Comparison of ENCODE assay signal across 1 cellular context in genomic region chr10:118407742-118408141, GRCh38.
TF ChIP-seq lines count a peak whose summit lies in the region.

No MANE protein-coding gene starts in this region.

TF ChIP-seq in GM23338, 12 proteins besides CTCF, POLR2A, EP300 and RAD21 (continued from another document):
- TF ChIP-seq ZNF462 (CRISPR knock-in tag; IDR thresholded peaks at IDR 0.05) (no peak), ZNF331 (CRISPR knock-in tag; IDR thresholded peaks at IDR 0.05; ENCODE audit: low read depth) (no peak), NANOG (IDR thresholded peaks at IDR 0.05; ENCODE audit: borderline replicate concordance) (no peak), STAT1 (IDR thresholded peaks at IDR 0.05; ENCODE audit: unreplicated experiment) (no peak), EZH2 (IDR thresholded peaks at IDR 0.05; ENCODE audit: low read depth, unreplicated experiment) (no peak), ETS1 (IDR thresholded peaks at IDR 0.05) (no peak), CREB1 (CRISPR knock-in tag; IDR thresholded peaks at IDR 0.05; ENCODE audit: low read depth) (no peak), POLR2AphosphoS5 (IDR thresholded peaks at IDR 0.05; ENCODE audit: low read depth) (no peak)
